ENCODE assay signal across 8 cellular contexts in genomic region chr7:81457858-81458522, GRCh38.
A peak's percentile ranks its signal among the peaks of the same experiment; 100 is the strongest.
DNase-seq lines count a peak whose midpoint lies in the region; ATAC-seq and TF ChIP-seq lines count a peak whose summit lies in the region.

No MANE protein-coding gene starts in this region.

- no peak overlapping the region for H3K4me3 Mint-ChIP-seq in natural killer cell

- ATAC-seq in GM18520 (IDR thresholded peaks at IDR 0.05; ENCODE audit: unreplicated experiment) (no peak), HG02759 (IDR thresholded peaks at IDR 0.05; ENCODE audit: unreplicated experiment) (no peak), natural killer cell (no peak)

- no peaks in the 10 kb centered on the region for H3K27me3 Mint-ChIP-seq in natural killer cell (ENCODE audit: low read depth in 2 of 2)

- H3K4me3 ChIP-seq in liver (ENCODE audit: low read depth in 1 of 3, low read length in 3 of 3) (no peak overlapping the region), thyroid gland (replicated peaks in 1 of 3) (no peak overlapping the region)

- H3K36me3 ChIP-seq in liver (ENCODE audit: control insufficient read depth in 4 of 4, insufficient read depth in 3 of 4, low read depth in 1 of 4, low read length in 3 of 4) (no peaks in the 10 kb centered on the region), thyroid gland (no peaks in the 10 kb centered on the region)

- no peaks in the 10 kb centered on the region for H3K4me1 Mint-ChIP-seq in natural killer cell

- DNase-seq in DMS53 treated with DMSO at 0.1 percent for 48 hours (lab: John Stamatoyannopoulos, UW; ENCODE audit: unreplicated experiment) = peak; percentile 50
- DNase-seq in NCI-H1105 treated with DMSO at 0.1 percent for 48 hours (lab: John Stamatoyannopoulos, UW) = peak; percentile 70
- peak; percentile 51 for DNase-seq in amniotic epithelial cell (ENCODE audit: low read depth)
- DNase-seq in thyroid gland = no peak
- no peak for DNase-seq in natural killer cell

- no peak overlapping the region for H3K9ac ChIP-seq in liver (ENCODE audit: low read depth in 1 of 2, low read length in 2 of 2)

- no peaks in the 10 kb centered on the region for H3K36me3 Mint-ChIP-seq in natural killer cell

- TF ChIP-seq CTCF in liver (IDR thresholded peaks at IDR 0.05; ENCODE audit: low read depth, low read length, missing input control) = peak; percentile 3
- TF ChIP-seq CTCF in thyroid gland (IDR thresholded peaks at IDR 0.05) = peak in 3 of 6 experiments; percentile 21 to 39 (median 35)
- no peak for TF ChIP-seq CTCF in natural killer cell (IDR thresholded peaks at IDR 0.05)

- no peak for TF ChIP-seq POLR2A in thyroid gland (IDR thresholded peaks at IDR 0.05)

- no peaks in the 10 kb centered on the region for H3K27me3 ChIP-seq in liver (ENCODE audit: control insufficient read depth in 4 of 4, insufficient read depth in 4 of 4, low read length in 3 of 4)
- no peaks in the 10 kb centered on the region for H3K27me3 ChIP-seq in thyroid gland

- no peak overlapping the region for H3K27ac Mint-ChIP-seq in natural killer cell

- intact Hi-C loops in thyroid gland (cut with DNase I) (no loop called here), natural killer cell (cut with micrococcal nuclease) (no loop called here)

- peaks cover 0 to 2% of the 10 kb centered on the region in 2 donors for H3K9me3 Mint-ChIP-seq in natural killer cell

- H3K4me1 ChIP-seq in liver (ENCODE audit: control insufficient read depth in 4 of 4, insufficient read depth in 4 of 4, low read length in 3 of 4) (no peaks in the 10 kb centered on the region), thyroid gland (no peaks in the 10 kb centered on the region)

- no peaks in the 10 kb centered on the region for H3K9me3 ChIP-seq in liver (ENCODE audit: control insufficient read depth in 4 of 4, low read length in 3 of 4)
- no peaks in the 10 kb centered on the region for H3K9me3 ChIP-seq in thyroid gland

- 45% methylated on average over 1 of the region's 1 CpG for WGBS in liver
- 48 to 60% methylated on average over 1 of the region's 1 CpG for WGBS in thyroid gland, 2 donors

- peak; percentile 48 to 56 for TF ChIP-seq RAD21 in liver (IDR thresholded peaks at IDR 0.05)

- H3K27ac ChIP-seq in liver (ENCODE audit: low read depth in 1 of 2, low read length in 2 of 2) (no peak overlapping the region), thyroid gland (no peak overlapping the region)

TF ChIP-seq in liver, 16 proteins besides CTCF, POLR2A, EP300 and RAD21:
- TF ChIP-seq REST (IDR thresholded peaks at IDR 0.05) (no peak), FOXA1 (IDR thresholded peaks at IDR 0.05) (no peak), HNF4G (IDR thresholded peaks at IDR 0.05) (no peak), FOXA2 (IDR thresholded peaks at IDR 0.05) (no peak), GABPA (IDR thresholded peaks at IDR 0.05 in 1 of 2, conservative IDR thresholded peaks at IDR 0.05 in 1 of 2) (no peak), YY1 (IDR thresholded peaks at IDR 0.05) (no peak), HNF4A (conservative IDR thresholded peaks at IDR 0.05) (no peak), TAF1 (conservative IDR thresholded peaks at IDR 0.05) (no peak), SP1 (IDR thresholded peaks at IDR 0.05) (no peak), RXRA (IDR thresholded peaks at IDR 0.05) (no peak)
- TF ChIP-seq, protein P1, sequence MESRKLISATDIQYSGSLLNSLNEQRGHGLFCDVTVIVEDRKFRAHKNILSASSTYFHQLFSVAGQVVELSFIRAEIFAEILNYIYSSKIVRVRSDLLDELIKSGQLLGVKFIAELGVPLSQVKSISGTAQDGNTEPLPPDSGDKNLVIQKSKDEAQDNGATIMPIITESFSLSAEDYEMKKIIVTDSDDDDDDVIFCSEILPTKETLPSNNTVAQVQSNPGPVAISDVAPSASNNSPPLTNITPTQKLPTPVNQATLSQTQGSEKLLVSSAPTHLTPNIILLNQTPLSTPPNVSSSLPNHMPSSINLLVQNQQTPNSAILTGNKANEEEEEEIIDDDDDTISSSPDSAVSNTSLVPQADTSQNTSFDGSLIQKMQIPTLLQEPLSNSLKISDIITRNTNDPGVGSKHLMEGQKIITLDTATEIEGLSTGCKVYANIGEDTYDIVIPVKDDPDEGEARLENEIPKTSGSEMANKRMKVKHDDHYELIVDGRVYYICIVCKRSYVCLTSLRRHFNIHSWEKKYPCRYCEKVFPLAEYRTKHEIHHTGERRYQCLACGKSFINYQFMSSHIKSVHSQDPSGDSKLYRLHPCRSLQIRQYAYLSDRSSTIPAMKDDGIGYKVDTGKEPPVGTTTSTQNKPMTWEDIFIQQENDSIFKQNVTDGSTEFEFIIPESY (IDR thresholded peaks at IDR 0.05) = no peak
- TF ChIP-seq, protein P2, sequence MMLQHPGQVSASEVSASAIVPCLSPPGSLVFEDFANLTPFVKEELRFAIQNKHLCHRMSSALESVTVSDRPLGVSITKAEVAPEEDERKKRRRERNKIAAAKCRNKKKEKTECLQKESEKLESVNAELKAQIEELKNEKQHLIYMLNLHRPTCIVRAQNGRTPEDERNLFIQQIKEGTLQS (IDR thresholded peaks at IDR 0.05) = no peak

Comparison
In these comparisons a context has a peak if more than half of its experiments do, and no peak if none do; other contexts are left out.
1. DNase-seq: peak in DMS53 treated with DMSO at 0.1 percent for 48 hours (single experiment), NCI-H1105 treated with DMSO at 0.1 percent for 48 hours (single experiment) and amniotic epithelial cell (single experiment); none in thyroid gland (0 of 2) and natural killer cell (single experiment).